ENCODE assay signal across 9 cellular contexts in genomic region chr2:17813015-17813741, GRCh38. TPM values are rescaled to one million over a fixed set of nuclear protein-coding genes. Genes with fewer than 3 reads are reported as not detected.
DNase-seq lines count a peak whose midpoint lies in the region; ATAC-seq and TF ChIP-seq lines count a peak whose summit lies in the region.
"Had no signal": no experiment of that assay in that cellular context is flagged by ENCODE, and none has a peak within 500 bp of the region (broad histone marks: within the 10 kb centered on the region; RNA-seq: fewer than 3 reads in every experiment).

No MANE protein-coding gene starts in this region.

- POLR2A ChIA-PET in CD8-positive, alpha-beta memory T cell (lab: Charles Lee) = no interaction called here
- POLR2A ChIA-PET in activated CD8-positive, alpha-beta T cell treated with anti-CD3 and anti-CD28 coated beads for 36 hours (lab: Charles Lee) = no interaction called here

- H3K4me3 Mint-ChIP-seq in CD8-positive, alpha-beta memory T cell = no peak overlapping the region
- H3K4me3 Mint-ChIP-seq in activated CD8-positive, alpha-beta T cell treated with anti-CD3 and anti-CD28 coated beads for 36 hours = no peak overlapping the region
- H3K4me3 Mint-ChIP-seq: neural crest cell had no signal

- CTCF ChIA-PET in CD8-positive, alpha-beta memory T cell (lab: Charles Lee) = no interaction called here
- CTCF ChIA-PET in activated CD8-positive, alpha-beta T cell treated with anti-CD3 and anti-CD28 coated beads for 36 hours (lab: Charles Lee) = no interaction called here

- H3K36me3 ChIP-seq in BE2C = no peaks in the 10 kb centered on the region
- H3K36me3 ChIP-seq in CD8-positive, alpha-beta memory T cell (ENCODE audit: insufficient read depth, low read length) = no peaks in the 10 kb centered on the region

- no peaks in the 10 kb centered on the region for H3K36me3 Mint-ChIP-seq in CD8-positive, alpha-beta memory T cell
- H3K36me3 Mint-ChIP-seq in activated CD8-positive, alpha-beta T cell treated with anti-CD3 and anti-CD28 coated beads for 36 hours (ENCODE audit: low read depth) = no peaks in the 10 kb centered on the region

- no peaks in the 10 kb centered on the region for H3K9me3 ChIP-seq in BE2C
- H3K9me3 ChIP-seq in CD8-positive, alpha-beta memory T cell (ENCODE audit: low read length) = no peaks in the 10 kb centered on the region

- no peak for DNase-seq in BE2C
- peak; percentile 95 to 97 for DNase-seq in foreskin keratinocyte
- no peak for DNase-seq in HuH-7.5 (ENCODE audit: low spot score)
- no peak for DNase-seq in activated effector memory CD4-positive, alpha-beta T cell treated with anti-CD3 and anti-CD28 coated beads, Interleukin-2, amount 50 U/mL, for 16 hours
- no peak for DNase-seq in CD8-positive, alpha-beta memory T cell
- DNase-seq in activated CD8-positive, alpha-beta T cell treated with anti-CD3 and anti-CD28 coated beads for 36 hours = no peak

- H3K27me3 ChIP-seq in BE2C = no peaks in the 10 kb centered on the region
- H3K27me3 ChIP-seq in foreskin keratinocyte = no peaks in the 10 kb centered on the region
- no peaks in the 10 kb centered on the region for H3K27me3 ChIP-seq in CD8-positive, alpha-beta memory T cell (ENCODE audit: insufficient read depth, low read length, poor library complexity, severe bottlenecking)

- H3K4me1 ChIP-seq in BE2C = peaks cover 9% of the 10 kb centered on the region
- peaks cover 37% of the 10 kb centered on the region for H3K4me1 ChIP-seq in foreskin keratinocyte
- no peaks in the 10 kb centered on the region for H3K4me1 ChIP-seq in CD8-positive, alpha-beta memory T cell (ENCODE audit: insufficient read depth, low read length)

- ATAC-seq in GM21423 (IDR thresholded peaks at IDR 0.05; ENCODE audit: unreplicated experiment) (peak; percentile 39), HG03571 (IDR thresholded peaks at IDR 0.05; ENCODE audit: unreplicated experiment) (peak; percentile 43), foreskin keratinocyte (peak; percentile 93)
- no peak for ATAC-seq in activated CD8-positive, alpha-beta T cell treated with anti-CD3 and anti-CD28 coated beads for 36 hours

- H3K9me3 Mint-ChIP-seq in CD8-positive, alpha-beta memory T cell = no peaks in the 10 kb centered on the region
- no peaks in the 10 kb centered on the region for H3K9me3 Mint-ChIP-seq in activated CD8-positive, alpha-beta T cell treated with anti-CD3 and anti-CD28 coated beads for 36 hours
- H3K9me3 Mint-ChIP-seq: neural crest cell had no signal

- TF ChIP-seq CTCF in BE2C (IDR thresholded peaks at IDR 0.05; ENCODE audit: low read depth, low read length) (no peak), foreskin keratinocyte (conservative IDR thresholded peaks at IDR 0.05) (no peak)
- TF ChIP-seq CTCF in activated CD8-positive, alpha-beta T cell treated with anti-CD3 and anti-CD28 coated beads for 36 hours (IDR thresholded peaks at IDR 0.05) = no peak

- peak overlapping the region; percentile 28 for H3K4me3 ChIP-seq in BE2C (ENCODE audit: low read depth, low read length)
- H3K4me3 ChIP-seq in CD8-positive, alpha-beta memory T cell (ENCODE audit: low read length) = no peak overlapping the region

- H3K27ac Mint-ChIP-seq in CD8-positive, alpha-beta memory T cell = no peak overlapping the region
- no peak overlapping the region for H3K27ac Mint-ChIP-seq in activated CD8-positive, alpha-beta T cell treated with anti-CD3 and anti-CD28 coated beads for 36 hours

- intact Hi-C loops in activated CD8-positive, alpha-beta T cell treated with anti-CD3 and anti-CD28 coated beads for 36 hours (cut with micrococcal nuclease) = no loop called here

- H3K4me1 Mint-ChIP-seq in CD8-positive, alpha-beta memory T cell = no peaks in the 10 kb centered on the region
- peaks cover 3% of the 10 kb centered on the region for H3K4me1 Mint-ChIP-seq in activated CD8-positive, alpha-beta T cell treated with anti-CD3 and anti-CD28 coated beads for 36 hours (ENCODE audit: low read depth)

- H3K27me3 Mint-ChIP-seq in CD8-positive, alpha-beta memory T cell = peaks cover 6 to 43% of the 10 kb centered on the region in 2 donors
- H3K27me3 Mint-ChIP-seq in activated CD8-positive, alpha-beta T cell treated with anti-CD3 and anti-CD28 coated beads for 36 hours = peaks cover 20% of the 10 kb centered on the region

- peak overlapping the region; percentile 86 for H3K27ac ChIP-seq in foreskin keratinocyte
- no peak overlapping the region for H3K27ac ChIP-seq in CD8-positive, alpha-beta memory T cell (ENCODE audit: low read depth, low read length)

RNA-seq across cellular contexts. Expression of gene MSGN1, which starts 3.1 kb away (rescaled TPM):
- not detected for polyA plus RNA-seq in BE2C (2012; ENCODE audit: insufficient read depth, insufficient read length, low read depth)
- total RNA-seq in foreskin keratinocyte = not detected in 2 replicates
- not detected in 2 replicates for polyA plus RNA-seq in foreskin keratinocyte
- not detected for total RNA-seq in CD8-positive, alpha-beta memory T cell
- not detected for polyA plus RNA-seq in CD8-positive, alpha-beta memory T cell
- not detected for total RNA-seq in activated CD8-positive, alpha-beta T cell treated with anti-CD3 and anti-CD28 coated beads for 36 hours
- total RNA-seq: neural crest cell had no signal

RNA-seq across cellular contexts. Expression of gene GEN1, which starts 59.2 kb away (rescaled TPM):
- polyA plus RNA-seq in BE2C (2012; ENCODE audit: insufficient read depth, insufficient read length, low read depth) = 6.5 TPM
- total RNA-seq in foreskin keratinocyte = 20.1 and 20.7 TPM in 2 replicates
- polyA plus RNA-seq in foreskin keratinocyte = 3.1 and 4.5 TPM in 2 replicates
- 10 to 100 TPM; 23.6 to 28.8 TPM for total RNA-seq in CD8-positive, alpha-beta memory T cell
- polyA plus RNA-seq in CD8-positive, alpha-beta memory T cell = 0.31 TPM
- total RNA-seq in activated CD8-positive, alpha-beta T cell treated with anti-CD3 and anti-CD28 coated beads for 36 hours = 10 to 100 TPM; 19.8 to 27.6 TPM

RNA-seq across cellular contexts. Expression of gene SMC6, which starts 59.6 kb away (rescaled TPM):
- polyA plus RNA-seq in BE2C (2012; ENCODE audit: insufficient read depth, insufficient read length, low read depth) = 10.4 TPM
- total RNA-seq in foreskin keratinocyte = 35.6 and 37.0 TPM in 2 replicates
- 8.2 and 10.9 TPM in 2 replicates for polyA plus RNA-seq in foreskin keratinocyte
- 10 to 100 TPM; 23.7 to 25.7 TPM for total RNA-seq in CD8-positive, alpha-beta memory T cell
- 15.8 TPM for polyA plus RNA-seq in CD8-positive, alpha-beta memory T cell
- 10 to 100 TPM; 19.7 to 19.9 TPM for total RNA-seq in activated CD8-positive, alpha-beta T cell treated with anti-CD3 and anti-CD28 coated beads for 36 hours

Comparison
In these comparisons a context has a peak if more than half of its experiments do, and no peak if none do; other contexts are left out.
1. DNase-seq: peak in foreskin keratinocyte (2 of 2); none in BE2C (single experiment), HuH-7.5 (single experiment), activated effector memory CD4-positive, alpha-beta T cell treated with anti-CD3 and anti-CD28 coated beads, Interleukin-2, amount 50 U/mL, for 16 hours (single experiment), CD8-positive, alpha-beta memory T cell (0 of 5) and activated CD8-positive, alpha-beta T cell treated with anti-CD3 and anti-CD28 coated beads for 36 hours (single experiment).